In the genomic region with DNA sequence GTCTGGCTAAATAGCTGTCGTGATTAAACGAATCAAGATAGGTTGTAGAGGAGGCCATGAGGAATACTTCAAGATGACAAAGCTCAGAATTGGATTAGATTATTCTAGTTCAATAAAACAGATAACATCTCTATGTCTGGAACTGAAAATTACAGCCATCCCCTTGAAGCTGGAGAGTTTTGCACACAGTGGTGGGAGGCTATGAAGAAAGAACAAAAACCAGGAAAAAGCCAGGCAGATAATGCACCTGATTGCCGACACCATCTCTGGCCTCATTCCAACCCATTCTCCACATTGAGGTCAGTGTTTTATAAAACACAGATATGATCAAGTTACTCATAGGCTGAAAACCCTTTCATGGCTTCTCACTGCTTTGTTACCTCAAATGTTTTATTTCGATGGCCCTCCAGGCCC, we compare ENCODE assay signal across 18 cellular contexts.
"Had no signal": no experiment of that assay in that cellular context is flagged by ENCODE, and none has a peak within 500 bp of the region (broad histone marks: within the 10 kb centered on the region; RNA-seq: fewer than 3 reads in every experiment).

No MANE protein-coding gene starts in this region.

- H3K4me3 Mint-ChIP-seq: natural killer cell treated with Interleukin-12 subunit alpha and Interleukin-12 subunit beta and Interleukin-15 and Interleukin-18, amount 100 ng/mL, for 72 hours had no signal

- ATAC-seq: activated CD4-positive, CD25-positive, alpha-beta regulatory T cell treated with anti-CD3 and anti-CD28 coated beads, Interleukin-2, amount 50 U/mL, for 24 hours; activated naive CD4-positive, alpha-beta T cell treated with anti-CD3 and anti-CD28 coated beads, Interleukin-2, amount 50 U/mL, for 72 hours; left lung; natural killer cell treated with Interleukin-12 subunit alpha and Interleukin-12 subunit beta and Interleukin-15 and Interleukin-18, amount 100 ng/mL, for 72 hours; right lobe of liver had no signal

- H3K4me3 ChIP-seq: esophagus muscularis mucosa, left lung, prostate gland, right lobe of liver, spleen, transverse colon had no signal

- DNase-seq: activated CD4-positive, alpha-beta T cell treated with anti-CD3 and anti-CD28 coated beads, Interleukin-2, amount 50 U/mL, for 4 hours; activated T-cell treated with anti-CD3 and anti-CD28 coated beads, Interleukin-2, amount 50 U/mL, for 1 hour; brain microvascular endothelial cell; foreskin melanocyte; islet precursor cell; left lung; mesenchymal stem cell; right lobe of liver; spleen; stimulated activated CD4-positive, alpha-beta T cell treated with anti-CD3 and anti-CD28 coated beads, Interleukin-1b, Interleukin-23, amount 100 ng/mL, for 48 hours; stimulated activated naive CD4-positive, alpha-beta T cell; substantia nigra; transverse colon had no signal

- H3K27me3 Mint-ChIP-seq: natural killer cell treated with Interleukin-12 subunit alpha and Interleukin-12 subunit beta and Interleukin-15 and Interleukin-18, amount 100 ng/mL, for 72 hours had no signal

- H3K9me3 Mint-ChIP-seq: natural killer cell treated with Interleukin-12 subunit alpha and Interleukin-12 subunit beta and Interleukin-15 and Interleukin-18, amount 100 ng/mL, for 72 hours had no signal

- H3K36me3 Mint-ChIP-seq: natural killer cell treated with Interleukin-12 subunit alpha and Interleukin-12 subunit beta and Interleukin-15 and Interleukin-18, amount 100 ng/mL, for 72 hours had no signal

- H3K27ac Mint-ChIP-seq: natural killer cell treated with Interleukin-12 subunit alpha and Interleukin-12 subunit beta and Interleukin-15 and Interleukin-18, amount 100 ng/mL, for 72 hours had no signal
